ENCODE assay signal across 11 cellular contexts in the genomic region with DNA sequence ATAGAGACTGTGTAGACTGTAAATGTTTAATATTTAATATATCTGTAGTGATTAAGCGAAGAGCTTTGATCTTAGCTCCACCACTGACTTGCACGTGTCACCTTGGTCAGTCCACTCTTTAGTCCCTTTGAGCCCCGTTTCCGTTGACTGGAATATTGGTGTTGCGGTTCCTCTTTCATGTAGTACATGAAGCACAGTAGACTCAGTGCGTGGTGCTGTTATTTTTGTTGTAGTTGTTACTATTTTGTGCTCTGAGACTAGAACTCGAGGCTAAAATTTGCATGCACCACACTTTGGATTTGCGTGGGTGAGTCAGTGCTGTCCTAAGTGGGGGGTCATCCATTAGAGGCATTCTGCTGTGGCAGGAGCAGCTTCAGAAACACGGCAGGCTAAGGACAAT.
DNase-seq lines count a peak whose midpoint lies in the region; ATAC-seq and TF ChIP-seq lines count a peak whose summit lies in the region.
"Had no signal": no experiment of that assay in that cellular context is flagged by ENCODE, and none has a peak within 500 bp of the region (broad histone marks: within the 10 kb centered on the region; RNA-seq: fewer than 3 reads in every experiment).

No MANE protein-coding gene starts in this region.

- no peaks in the 10 kb centered on the region for H3K27me3 ChIP-seq in transverse colon

- H3K27ac ChIP-seq in transverse colon: peak overlapping the region in 1 of 4 donors; percentile 0

- no peaks in the 10 kb centered on the region for H3K9me3 ChIP-seq in transverse colon

- H3K4me3 ChIP-seq in transverse colon: no peak overlapping the region

- no peak for TF ChIP-seq EP300 in transverse colon (IDR thresholded peaks at IDR 0.05; ENCODE audit: low read depth)

- 69% methylated on average over 8 to 9 of the region's 9 CpGs for WGBS in transverse colon (ENCODE audit: low coverage in 1 of 2), 2 donors

- in situ Hi-C loops in transverse colon (cut with MboI; ENCODE audit: low pct_ligation_motif_present in 1 of 4, low pct_unique_long_range_greater_than_20kb in 1 of 4, low sequenced_read_pairs in 3 of 4): no loop called here

- intact Hi-C loops in transverse colon (cut with DNase I; ENCODE audit: low total_unique reads): no loop called here

- peaks cover 0 to 21% (median 0%) of the 10 kb centered on the region in 4 donors for H3K4me1 ChIP-seq in transverse colon

- no peaks in the 10 kb centered on the region for H3K36me3 ChIP-seq in transverse colon

- no peak for TF ChIP-seq CTCF in transverse colon (IDR thresholded peaks at IDR 0.05)

- peak; percentile 44 for DNase-seq in transverse colon
- no peak for DNase-seq in NCI-H1417 treated with DMSO at 0.1 percent for 48 hours (lab: John Stamatoyannopoulos, UW)
- no peak for DNase-seq in central memory CD4-positive, alpha-beta T cell
- DNase-seq: activated CD4-positive, alpha-beta T cell treated with anti-CD3 and anti-CD28 coated beads for 36 hours; DND-41; NCI-H1092 had no signal

- no peak for TF ChIP-seq POLR2A in transverse colon (IDR thresholded peaks at IDR 0.05)

- ATAC-seq in GM19328 (IDR thresholded peaks at IDR 0.05; ENCODE audit: unreplicated experiment) (peak; percentile 54), HG02763 (IDR thresholded peaks at IDR 0.05; ENCODE audit: unreplicated experiment) (peak; percentile 52), HG03521 (IDR thresholded peaks at IDR 0.05; ENCODE audit: unreplicated experiment) (peak; percentile 41)
- ATAC-seq in activated CD4-positive, CD25-positive, alpha-beta regulatory T cell treated with anti-CD3 and anti-CD28 coated beads, Interleukin-2, amount 50 U/mL, for 24 hours: no peak
- ATAC-seq: activated CD4-positive, alpha-beta T cell treated with anti-CD3 and anti-CD28 coated beads for 36 hours; HCT116 had no signal

Comparison
In these comparisons a context has a peak if more than half of its experiments do, and no peak if none do; other contexts are left out.
1. ATAC-seq: peak in GM19328 (single experiment), HG02763 (single experiment) and HG03521 (single experiment); none in activated CD4-positive, CD25-positive, alpha-beta regulatory T cell treated with anti-CD3 and anti-CD28 coated beads, Interleukin-2, amount 50 U/mL, for 24 hours (0 of 2).